ENCODE assay signal across 14 cellular contexts in the genomic region with DNA sequence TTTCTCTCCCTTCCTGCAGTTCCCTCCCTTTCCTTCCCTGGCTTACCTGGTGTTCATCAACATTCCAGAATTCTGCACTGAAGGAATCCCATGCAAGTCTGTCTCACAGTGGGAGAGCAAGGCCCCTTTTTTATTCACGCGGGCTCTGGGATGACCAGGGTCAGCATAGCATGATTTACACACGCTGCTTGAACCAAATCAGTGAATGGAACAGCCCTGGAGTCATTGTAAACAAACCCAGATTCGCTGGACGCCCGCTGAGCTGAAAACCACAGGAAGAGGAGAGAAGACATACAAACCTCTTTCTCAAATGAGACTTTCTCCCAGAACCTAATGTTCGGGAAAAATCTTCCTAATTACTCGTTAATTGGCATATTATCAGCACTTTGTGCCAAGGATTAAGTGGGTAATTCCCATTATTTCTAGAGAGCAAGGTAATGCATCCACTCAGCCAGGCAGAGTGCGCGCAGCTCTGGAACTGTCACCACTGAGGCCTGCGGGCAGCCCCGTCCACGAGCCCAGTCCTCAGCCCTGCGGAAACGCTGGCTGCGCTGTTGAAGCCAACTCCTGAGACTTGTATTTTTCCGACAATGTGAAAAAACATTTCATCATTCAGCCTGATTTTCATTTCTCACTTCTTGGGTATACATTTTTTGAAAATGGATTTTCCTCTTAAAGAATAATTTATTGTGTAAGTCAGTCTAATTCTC.
DNase-seq lines count a peak whose midpoint lies in the region; TF ChIP-seq lines count a peak whose summit lies in the region.
"Had no signal": no experiment of that assay in that cellular context is flagged by ENCODE, and none has a peak within 500 bp of the region (broad histone marks: within the 10 kb centered on the region; RNA-seq: fewer than 3 reads in every experiment).

No MANE protein-coding gene starts in this region.

- H3K79me2 ChIP-seq in mammary epithelial cell (ENCODE audit: insufficient read depth, low read length), result no peaks in the 10 kb centered on the region

- H3K27me3 Mint-ChIP-seq in MCF 10A (ENCODE audit: insufficient read depth, unreplicated experiment) (no peaks in the 10 kb centered on the region), type B pancreatic cell (peaks cover 15% of the 10 kb centered on the region)

- TF ChIP-seq POLR2A in vagina (IDR thresholded peaks at IDR 0.05) (no peak), testis (IDR thresholded peaks at IDR 0.05) (no peak)

- H3K36me3 Mint-ChIP-seq in MCF 10A (ENCODE audit: insufficient read depth, unreplicated experiment) (no peaks in the 10 kb centered on the region), type B pancreatic cell (no peaks in the 10 kb centered on the region)
- H3K36me3 Mint-ChIP-seq: memory B cell had no signal

- no peaks in the 10 kb centered on the region for H3K4me1 Mint-ChIP-seq in MCF 10A (ENCODE audit: insufficient read depth, unreplicated experiment)
- H3K4me1 Mint-ChIP-seq in type B pancreatic cell (ENCODE audit: unreplicated experiment), result peaks cover 10% of the 10 kb centered on the region
- H3K4me1 Mint-ChIP-seq: activated CD4-positive, alpha-beta memory T cell treated with anti-CD3 and anti-CD28 coated beads, Interleukin-2, amount 10 ng/mL, durations not matched to agents 7 days and 5 days; memory B cell had no signal

- no peak overlapping the region for H3K4me3 ChIP-seq in mammary epithelial cell (replicated peaks in 1 of 3; ENCODE audit: insufficient read depth in 1 of 3, low read depth in 2 of 3, low read length in 3 of 3)
- H3K4me3 ChIP-seq in astrocyte of the cerebellum (ENCODE audit: low read depth, low read length), result no peak overlapping the region
- peak overlapping the region; percentile 38; the same call in 1 of the 2 replicates for H3K4me3 ChIP-seq in iPS-20b (ENCODE audit: low read length)
- H3K4me3 ChIP-seq in vagina, result no peak overlapping the region
- H3K4me3 ChIP-seq in testis, result no peak overlapping the region

- H3K9me3 Mint-ChIP-seq in MCF 10A (ENCODE audit: unreplicated experiment) (no peaks in the 10 kb centered on the region), type B pancreatic cell (peaks cover 9% of the 10 kb centered on the region)

- H3K27me3 ChIP-seq in mammary epithelial cell (ENCODE audit: insufficient read depth, low read length) (no peaks in the 10 kb centered on the region), iPS-20b (ENCODE audit: insufficient read depth, low read length) (peaks cover 24% of the 10 kb centered on the region), vagina (no peaks in the 10 kb centered on the region), testis (no peaks in the 10 kb centered on the region)

- 84% methylated on average over 16 of the region's 17 CpGs for WGBS in mammary epithelial cell (ENCODE audit: low coverage, missing lambda C conversion rate)
- WGBS in testis, 2 donors, result 75 to 86% methylated on average over 17 of the region's 17 CpGs

- no peaks in the 10 kb centered on the region for H4K20me1 ChIP-seq in mammary epithelial cell (ENCODE audit: insufficient read depth, low read length)

- intact Hi-C loops in MCF 10A (cut with micrococcal nuclease), result no loop called here
- intact Hi-C loops in mammary epithelial cell (cut with micrococcal nuclease), result no loop called here
- intact Hi-C loops in vagina (cut with DNase I), result no loop called here
- intact Hi-C loops in testis (cut with DNase I; ENCODE audit: low total_unique reads), result no loop called here

- CTCF ChIA-PET in MCF 10A (lab: Yijun Ruan, JAX) (no interaction called here), mammary epithelial cell (lab: Charles Lee; ENCODE audit: low non-redundant PET) (no interaction called here)

- H3K9me3 ChIP-seq in mammary epithelial cell (replicated peaks; ENCODE audit: insufficient read depth, low read length), result no peaks in the 10 kb centered on the region
- no peaks in the 10 kb centered on the region; the same call in 1 of the 2 replicates for H3K9me3 ChIP-seq in iPS-20b (ENCODE audit: insufficient read depth, low read depth, low read length)
- H3K9me3 ChIP-seq in vagina, result no peaks in the 10 kb centered on the region
- H3K9me3 ChIP-seq in testis, result no peaks in the 10 kb centered on the region
- H3K9me3 ChIP-seq: Caco-2 had no signal

- BruUV-seq in MCF 10A (replicated peaks; lab: Mats Ljungman, UMichigan) (no TSS peak), mammary epithelial cell (replicated peaks; lab: Mats Ljungman, UMichigan) (no TSS peak)

- dilution Hi-C loops in mammary epithelial cell (cut with HindIII; ENCODE audit: low sequenced_read_pairs), result no loop called here

- H3K9ac ChIP-seq in mammary epithelial cell (ENCODE audit: insufficient read depth, low read length), result no peak overlapping the region
- H3K9ac ChIP-seq in iPS-20b (ENCODE audit: low read depth, low read length), result no peak overlapping the region

- DNase-seq in MCF 10A (ENCODE audit: unreplicated experiment) (no peak), mammary epithelial cell (no peak), astrocyte of the cerebellum (ENCODE audit: low read depth) (peak; percentile 80), type B pancreatic cell (ENCODE audit: extremely low spot score, unreplicated experiment) (no peak), vagina (ENCODE audit: extremely low spot score in 2 of 2) (no peak), COLO829 (ENCODE audit: low spot score) (no peak), testis (no peak)
- DNase-seq: activated CD4-positive, alpha-beta memory T cell treated with anti-CD3 and anti-CD28 coated beads, Interleukin-2, amount 10 ng/mL, durations not matched to agents 7 days and 5 days; Caco-2; NCI-H1436; SIG-M5; stimulated activated CD4-positive, alpha-beta T cell treated with anti-CD3 and anti-CD28 coated beads, Interleukin-15, amount 100 ng/mL, for 24 hours had no signal

- no peak overlapping the region for H2AFZ ChIP-seq in mammary epithelial cell (ENCODE audit: low read depth, low read length)

- H3K27ac ChIP-seq in mammary epithelial cell (ENCODE audit: insufficient read depth, low read depth, low read length) (no peak overlapping the region), iPS-20b (ENCODE audit: low read length) (no peak overlapping the region), vagina (no peak overlapping the region), testis (no peak overlapping the region)

- TF ChIP-seq CTCF in MCF 10A (IDR thresholded peaks at IDR 0.05; ENCODE audit: unreplicated experiment) (no peak), mammary epithelial cell (conservative IDR thresholded peaks at IDR 0.05 in 1 of 2, IDR thresholded peaks at IDR 0.05 in 1 of 2; ENCODE audit: extremely low read depth in 1 of 2, insufficient read depth in 1 of 2, low read depth in 1 of 2, low read length in 2 of 2) (no peak), astrocyte of the cerebellum (IDR thresholded peaks at IDR 0.05; ENCODE audit: low read depth, low read length, missing control alignments) (no peak), type B pancreatic cell (conservative IDR thresholded peaks at IDR 0.05) (no peak), vagina (IDR thresholded peaks at IDR 0.05) (no peak), testis (IDR thresholded peaks at IDR 0.05) (no peak)

- H3K36me3 ChIP-seq in mammary epithelial cell (ENCODE audit: insufficient read depth, low read length) (no peaks in the 10 kb centered on the region), iPS-20b (ENCODE audit: insufficient read depth, low read depth, low read length) (no peaks in the 10 kb centered on the region), vagina (no peaks in the 10 kb centered on the region), testis (ENCODE audit: low read depth, missing control alignments) (no peaks in the 10 kb centered on the region)

- in situ Hi-C loops in mammary epithelial cell (cut with MboI; ENCODE audit: low sequenced_read_pairs in 2 of 2) (no loop called here), astrocyte of the cerebellum (cut with HindIII; ENCODE audit: low sequenced_read_pairs) (no loop called here)

- POLR2A ChIA-PET in MCF 10A (lab: Yijun Ruan, JAX), result no interaction called here

- H3K4me1 ChIP-seq in mammary epithelial cell (ENCODE audit: insufficient read depth, low read length) (no peaks in the 10 kb centered on the region), iPS-20b (ENCODE audit: insufficient read depth, low read length) (peaks cover 13% of the 10 kb centered on the region; the same call in 1 of the 2 replicates), vagina (peaks cover 16% of the 10 kb centered on the region), testis (no peaks in the 10 kb centered on the region)

- H3K4me3 Mint-ChIP-seq in MCF 10A (ENCODE audit: unreplicated experiment), result no peak overlapping the region
- peak overlapping the region; percentile 39 for H3K4me3 Mint-ChIP-seq in type B pancreatic cell
- H3K4me3 Mint-ChIP-seq: activated CD4-positive, alpha-beta memory T cell treated with anti-CD3 and anti-CD28 coated beads, Interleukin-2, amount 10 ng/mL, durations not matched to agents 7 days and 5 days; memory B cell had no signal

- peak overlapping the region; percentile 42 for H3K27ac Mint-ChIP-seq in MCF 10A (ENCODE audit: low read depth, unreplicated experiment)
- H3K27ac Mint-ChIP-seq in type B pancreatic cell, result no peak overlapping the region
- H3K27ac Mint-ChIP-seq: activated CD4-positive, alpha-beta memory T cell treated with anti-CD3 and anti-CD28 coated beads, Interleukin-2, amount 10 ng/mL, durations not matched to agents 7 days and 5 days; memory B cell had no signal

- no peak overlapping the region for H3K4me2 ChIP-seq in mammary epithelial cell (ENCODE audit: insufficient read depth, low read depth, low read length)
